Comparison of ENCODE assay signal across 8 cellular contexts in the genomic region with DNA sequence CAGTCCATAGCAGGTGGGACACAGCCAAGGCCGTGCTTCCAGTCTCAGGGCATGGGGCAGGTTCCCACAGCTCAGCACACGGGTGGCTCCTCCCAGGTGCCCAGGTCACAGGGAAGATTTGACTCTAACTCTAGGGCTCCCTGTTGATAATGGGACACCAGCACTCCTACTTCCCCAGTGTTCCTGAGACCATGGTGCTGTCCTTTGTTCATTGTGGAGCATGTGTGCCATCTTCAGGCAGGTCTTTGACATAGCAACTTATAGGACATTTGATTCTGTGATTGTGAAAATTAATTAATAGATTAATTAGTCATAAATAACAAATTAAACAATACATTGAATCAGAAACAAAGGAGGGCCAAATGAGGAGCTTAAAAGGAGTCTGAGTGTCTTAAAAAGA.
A peak's percentile ranks its signal among the peaks of the same experiment; 100 is the strongest.
DNase-seq lines count a peak whose midpoint lies in the region; ATAC-seq and TF ChIP-seq lines count a peak whose summit lies in the region.
"Not testable (repeated sequence)": the region's sequence is repeated elsewhere in the genome, so short reads cannot be mapped to it uniquely, and the experiment has no call there.

No MANE protein-coding gene starts in this region.

- not testable (repeated sequence) for H3K9me3 ChIP-seq in left ventricle myocardium inferior (replicated peaks)

- not testable (repeated sequence) for H4K20me1 ChIP-seq in GM23338 (replicated peaks; ENCODE audit: insufficient read depth)

- POLR2A ChIA-PET in MCF 10A (lab: Yijun Ruan, JAX): not testable (repeated sequence)

- not testable (repeated sequence) for H3F3A ChIP-seq in GM23338 (replicated peaks; ENCODE audit: low read depth)

- not testable (repeated sequence) for H3K27me3 Mint-ChIP-seq in GM23338 (ENCODE audit: insufficient read depth, low read depth, poor library complexity); MCF 10A (ENCODE audit: insufficient read depth, unreplicated experiment); naive B cell

- H3K9me2 ChIP-seq in GM23338 (ENCODE audit: insufficient read depth): not testable (repeated sequence)

- not testable (repeated sequence) for ATAC-seq in GM23338
- ATAC-seq in naive B cell (ENCODE audit: low read depth in 2 of 2): peak in 1 of 2 donors; percentile 53

- not testable (repeated sequence) for H3K36me3 Mint-ChIP-seq in GM23338 (ENCODE audit: low read depth); MCF 10A (ENCODE audit: insufficient read depth, unreplicated experiment); naive B cell

- H3K36me3 ChIP-seq in GM23338 (ENCODE audit: insufficient read depth); left ventricle myocardium inferior: not testable (repeated sequence)

- H3K27ac Mint-ChIP-seq in GM23338; MCF 10A (ENCODE audit: low read depth, unreplicated experiment): not testable (repeated sequence)
- H3K27ac Mint-ChIP-seq in naive B cell: peak overlapping the region in 2 of 6 donors; percentile 30 to 52

- H3K27ac ChIP-seq in GM23338 (ENCODE audit: low read depth); left ventricle myocardium inferior (replicated peaks): not testable (repeated sequence)

- not testable (repeated sequence) for H2AFZ ChIP-seq in GM23338

- TF ChIP-seq CTCF in AG09309 (IDR thresholded peaks at IDR 0.05; ENCODE audit: control insufficient read depth, insufficient read depth, low read depth, low read length, missing control alignments) (peak; percentile 20), GM23338 (conservative IDR thresholded peaks at IDR 0.05; ENCODE audit: low read depth in 2 of 2) (peak; percentile 34 to 55; a peak in 3 of 4 replicates), LNCaP clone FGC (IDR thresholded peaks at IDR 0.05; ENCODE audit: control insufficient read depth, extremely low read depth, insufficient read depth) (peak; percentile 39; the same call in 1 of the 2 replicates), MCF 10A (IDR thresholded peaks at IDR 0.05; ENCODE audit: unreplicated experiment) (peak; percentile 34), left ventricle myocardium inferior (IDR thresholded peaks at IDR 0.05; ENCODE audit: borderline replicate concordance) (peak; percentile 29)

- H3K27me3 ChIP-seq in GM23338 (ENCODE audit: insufficient read depth); left ventricle myocardium inferior (ENCODE audit: low read depth): not testable (repeated sequence)

- H3K4me1 Mint-ChIP-seq in GM23338; MCF 10A (ENCODE audit: insufficient read depth, unreplicated experiment); naive B cell: not testable (repeated sequence)

- H3K4me1 ChIP-seq in GM23338 (ENCODE audit: insufficient read depth); left ventricle myocardium inferior: not testable (repeated sequence)

- not testable (repeated sequence) for H3K4me2 ChIP-seq in GM23338

- intact Hi-C loops in MCF 10A (cut with micrococcal nuclease); left ventricle myocardium inferior (cut with micrococcal nuclease): not testable (repeated sequence)

- not testable (repeated sequence) for DNase-seq in AG09309 (ENCODE audit: low read depth); LNCaP clone FGC (ENCODE audit: low read depth); left ventricle myocardium inferior
- DNase-seq in ELR (ENCODE audit: low read depth) (peak; percentile 0), GM23338 (ENCODE audit: low spot score) (peak; percentile 22), RPMI7951 (ENCODE audit: low read depth) (peak; percentile 2), MCF 10A (ENCODE audit: unreplicated experiment) (peak; percentile 17), naive B cell (peak; percentile 12)

- H3K4me3 Mint-ChIP-seq in GM23338; MCF 10A (ENCODE audit: unreplicated experiment); naive B cell: not testable (repeated sequence)

- H3K79me2 ChIP-seq in GM23338 (replicated peaks; ENCODE audit: insufficient read depth): not testable (repeated sequence)

- not testable (repeated sequence) for H3K4me3 ChIP-seq in AG09309 (ENCODE audit: control insufficient read depth, low read depth, low read length); GM23338; LNCaP clone FGC (ENCODE audit: low read depth, low read length); left ventricle myocardium inferior

- not testable (repeated sequence) for H3K9me3 Mint-ChIP-seq in GM23338; MCF 10A (ENCODE audit: unreplicated experiment); naive B cell

- CTCF ChIA-PET in MCF 10A (lab: Yijun Ruan, JAX): not testable (repeated sequence)

- not testable (repeated sequence) for BruUV-seq in MCF 10A (replicated peaks; lab: Mats Ljungman, UMichigan)
